ENCODE assay signal across 21 cellular contexts in genomic region chr11:72135891-72136676, GRCh38. TPM values are rescaled to one million over a fixed set of nuclear protein-coding genes. Genes with fewer than 3 reads are reported as not detected.
A peak's percentile ranks its signal among the peaks of the same experiment; 100 is the strongest.
DNase-seq lines count a peak whose midpoint lies in the region; FAIRE-seq and TF ChIP-seq lines count a peak whose summit lies in the region.
"Had no signal": no experiment of that assay in that cellular context is flagged by ENCODE, and none has a peak within 500 bp of the region (broad histone marks: within the 10 kb centered on the region; RNA-seq: fewer than 3 reads in every experiment).

No MANE protein-coding gene starts in this region.

- H3K9ac ChIP-seq in H1 (replicated peaks in 1 of 4; ENCODE audit: extremely low read depth in 1 of 4, low read depth in 3 of 4, low read length in 3 of 4), result no peak overlapping the region

- no peak overlapping the region for H3K4ac ChIP-seq in H1 (replicated peaks; ENCODE audit: insufficient read length, low read depth, low read length)

- no peak for TF ChIP-seq RAD21 in H1 (IDR thresholded peaks at IDR 0.05 in 1 of 2, conservative IDR thresholded peaks at IDR 0.05 in 1 of 2; ENCODE audit: low read depth in 2 of 2, low read length in 2 of 2)

- H3K36me3 ChIP-seq in H1 (ENCODE audit: control insufficient read depth in 2 of 4, insufficient read depth in 4 of 4, low read length in 3 of 4) (no peaks in the 10 kb centered on the region), neutrophil (peaks cover 43% of the 10 kb centered on the region), ovary (no peaks in the 10 kb centered on the region), right atrium auricular region (no peaks in the 10 kb centered on the region)
- H3K36me3 ChIP-seq: adrenal gland, cardiac muscle cell, gastroesophageal sphincter, left ventricle myocardium inferior, suprapubic skin had no signal

- no peak overlapping the region for H2BK12ac ChIP-seq in H1 (ENCODE audit: low read depth, low read length)

- TF ChIP-seq CTCF in HFFc6 (IDR thresholded peaks at IDR 0.05) (no peak), H1 (IDR thresholded peaks at IDR 0.05; ENCODE audit: control extremely low read depth in 1 of 3, insufficient read depth in 1 of 3, low read depth in 1 of 3, low read length in 3 of 3) (no peak), neutrophil (IDR thresholded peaks at IDR 0.05) (no peak), ovary (IDR thresholded peaks at IDR 0.05) (no peak), right atrium auricular region (IDR thresholded peaks at IDR 0.05) (no peak)

- H2BK120ac ChIP-seq in H1 (replicated peaks; ENCODE audit: low read depth, low read length), result no peak overlapping the region

- H3K4me2 ChIP-seq in H1 (ENCODE audit: insufficient read depth in 1 of 2, low read depth in 2 of 2, low read length in 2 of 2), result no peak overlapping the region

- no peak overlapping the region for H3K4me3 Mint-ChIP-seq in HFFc6
- H3K4me3 Mint-ChIP-seq: activated CD4-positive, alpha-beta memory T cell treated with anti-CD3 and anti-CD28 coated beads, Interleukin-2, amount 10 ng/mL, durations not matched to agents 7 days and 5 days; CD8-positive, alpha-beta T cell had no signal

- peak overlapping the region; percentile 67; the same call in 1 of the 2 replicates for H3K27ac Mint-ChIP-seq in HFFc6
- H3K27ac Mint-ChIP-seq: activated CD4-positive, alpha-beta memory T cell treated with anti-CD3 and anti-CD28 coated beads, Interleukin-2, amount 10 ng/mL, durations not matched to agents 7 days and 5 days; CD8-positive, alpha-beta T cell had no signal

- H2BK20ac ChIP-seq in H1 (ENCODE audit: low read length), result no peak overlapping the region

- H3K9me3 ChIP-seq in H1 (ENCODE audit: insufficient read depth in 2 of 2, low read depth in 1 of 2, low read length in 1 of 2), result no peaks in the 10 kb centered on the region
- H3K9me3 ChIP-seq in neutrophil, result no peaks in the 10 kb centered on the region
- H3K9me3 ChIP-seq in ovary, result no peaks in the 10 kb centered on the region
- no peaks in the 10 kb centered on the region for H3K9me3 ChIP-seq in right atrium auricular region
- H3K9me3 ChIP-seq: adrenal gland, gastroesophageal sphincter, left ventricle myocardium inferior, mucosa of descending colon, suprapubic skin had no signal

- TF ChIP-seq POLR2A in H1 (IDR thresholded peaks at IDR 0.05; ENCODE audit: control extremely low read depth in 1 of 2, low read depth in 2 of 2, low read length in 2 of 2) (no peak), ovary (IDR thresholded peaks at IDR 0.05) (no peak)

- DNase-seq in HFFc6, result peak; percentile 13
- no peak for DNase-seq in H1 (ENCODE audit: low read depth in 1 of 2, low spot score in 2 of 2)
- no peak for DNase-seq in NCI-H187 (lab: John Stamatoyannopoulos, UW)
- DNase-seq in ovary, result no peak
- DNase-seq in right atrium auricular region (ENCODE audit: low spot score), result no peak
- DNase-seq: activated CD4-positive, alpha-beta memory T cell treated with anti-CD3 and anti-CD28 coated beads, Interleukin-2, amount 10 ng/mL, durations not matched to agents 7 days and 5 days; activated CD4-positive, CD25-positive, alpha-beta regulatory T cell; CD8-positive, alpha-beta T cell; dorsolateral prefrontal cortex; left ventricle myocardium inferior; NCI-H1105 treated with DMSO at 0.1 percent for 48 hours; NCI-H524; retina; T1000 had no signal

- POLR2A ChIA-PET in H1 (lab: Charles Lee; ENCODE audit: partially characterized antibody), result no interaction called here

- peak overlapping the region; percentile 14; the same call in 1 of the 2 replicates for H4K8ac ChIP-seq in H1 (ENCODE audit: extremely low read depth, insufficient read depth, low read length)

- FAIRE-seq in H1 (lab: Jason Lieb, UNC), result no peak
- FAIRE-seq: H54 had no signal

- H4K91ac ChIP-seq in H1 (replicated peaks; ENCODE audit: insufficient read length, low read length), result no peak overlapping the region

- peaks cover 12% of the 10 kb centered on the region; the same call in 1 of the 2 replicates for H3K9me3 Mint-ChIP-seq in HFFc6
- H3K9me3 Mint-ChIP-seq: CD8-positive, alpha-beta T cell had no signal

- CTCF ChIA-PET in H1 (lab: Charles Lee; ENCODE audit: partially characterized antibody), result interaction anchor here (0.6 to 3.5 kb wide), 4 partner anchors 8 to 168 kb away, joined by 3 to 13 read pairs (median 8); no protein-coding TSS in a partner anchor

- no peaks in the 10 kb centered on the region for H3K79me2 ChIP-seq in H1 (ENCODE audit: control insufficient read depth in 1 of 2, insufficient read depth in 2 of 2, low read length in 2 of 2)

- no peak overlapping the region for H4K5ac ChIP-seq in H1 (ENCODE audit: insufficient read length, low read depth, low read length)

- H3K79me1 ChIP-seq in H1 (ENCODE audit: low read depth, low read length), result no peaks in the 10 kb centered on the region

- H3K56ac ChIP-seq in H1 (replicated peaks; ENCODE audit: insufficient read length, low read depth, low read length), result no peak overlapping the region

- H3K36me3 Mint-ChIP-seq in HFFc6 (ENCODE audit: low read depth), result peaks cover 13% of the 10 kb centered on the region; the same call in 1 of the 2 replicates
- H3K36me3 Mint-ChIP-seq: CD8-positive, alpha-beta T cell had no signal

- WGBS in H1 (ENCODE audit: extremely low coverage in 1 of 2, insufficient coverage in 1 of 2, insufficient read length in 1 of 2, insufficient replicate concordance in 2 of 2, low coverage in 1 of 2, low lambda C conversion rate in 2 of 2, missing lambda C conversion rate in 1 of 2), 2 experiments, result 87% methylated on average over 13 of the region's 14 CpGs; no CpG with 5 or more reads in 1 of the 2 experiments
- WGBS in ovary, 3 donors, result 88 to 91% (median 88%) methylated on average over 14 of the region's 14 CpGs

- H3K4me3 ChIP-seq in H1 (ENCODE audit: extremely low read depth in 1 of 4, insufficient read depth in 2 of 4, low read depth in 3 of 4, low read length in 4 of 4), result no peak overlapping the region
- H3K4me3 ChIP-seq in neutrophil (ENCODE audit: low read depth in 1 of 2, low read length in 1 of 2), result peak overlapping the region; percentile 73 to 91
- H3K4me3 ChIP-seq in ovary, result no peak overlapping the region
- no peak overlapping the region for H3K4me3 ChIP-seq in right atrium auricular region
- H3K4me3 ChIP-seq: adrenal gland, cardiac muscle cell, dorsolateral prefrontal cortex, gastroesophageal sphincter, left ventricle myocardium inferior, mucosa of descending colon, suprapubic skin had no signal

- H3K27ac ChIP-seq in H1 (ENCODE audit: low read depth, low read length) (no peak overlapping the region), neutrophil (peak overlapping the region; percentile 96), ovary (no peak overlapping the region), right atrium auricular region (no peak overlapping the region)
- H3K27ac ChIP-seq: adrenal gland, cardiac muscle cell, dorsolateral prefrontal cortex, gastroesophageal sphincter, left ventricle myocardium inferior, suprapubic skin had no signal

- H2BK15ac ChIP-seq in H1 (ENCODE audit: low read length), result no peak overlapping the region

- H3K27me3 ChIP-seq in H1 (replicated peaks in 1 of 4; ENCODE audit: control insufficient read depth in 3 of 4, extremely low read depth in 1 of 4, insufficient read depth in 3 of 4, low read length in 3 of 4) (no peaks in the 10 kb centered on the region; a peak in 2 of 7 replicates), neutrophil (no peaks in the 10 kb centered on the region), ovary (no peaks in the 10 kb centered on the region), right atrium auricular region (no peaks in the 10 kb centered on the region)
- H3K27me3 ChIP-seq: adrenal gland, dorsolateral prefrontal cortex, suprapubic skin had no signal

- H2BK5ac ChIP-seq in H1 (ENCODE audit: low read depth, low read length), result no peak overlapping the region

- H3K27me3 Mint-ChIP-seq in HFFc6 (ENCODE audit: insufficient read depth), result no peaks in the 10 kb centered on the region; the same call in 1 of the 2 replicates

- no peak overlapping the region for H2AK5ac ChIP-seq in H1 (ENCODE audit: low read depth, low read length)

- no peak overlapping the region for H2AFZ ChIP-seq in H1 (ENCODE audit: low read length)

- intact Hi-C loops in ovary (cut with DNase I), result loop anchor here in 1 of 4 donors (10.0 kb wide), 1 partner anchor 161 kb away; no protein-coding TSS in a partner anchor

- no peak overlapping the region for H3K18ac ChIP-seq in H1 (ENCODE audit: extremely low read depth, low read length)

- H3K23me2 ChIP-seq in H1 (ENCODE audit: low read depth, low read length), result no peaks in the 10 kb centered on the region

- no peak overlapping the region for H3K23ac ChIP-seq in H1 (ENCODE audit: insufficient read length)

- peaks cover 48% of the 10 kb centered on the region for H3K4me1 Mint-ChIP-seq in HFFc6 (ENCODE audit: low read depth)

- H3K4me1 ChIP-seq in H1 (replicated peaks in 1 of 4; ENCODE audit: control insufficient read depth in 3 of 4, insufficient read depth in 4 of 4, low read length in 3 of 4), result no peaks in the 10 kb centered on the region
- peaks cover 98 to 100% of the 10 kb centered on the region in 2 experiments for H3K4me1 ChIP-seq in neutrophil (ENCODE audit: control insufficient read depth in 1 of 2, insufficient read depth in 1 of 2, low read depth in 1 of 2, low read length in 1 of 2)
- H3K4me1 ChIP-seq in ovary (ENCODE audit: insufficient read depth), result no peaks in the 10 kb centered on the region
- H3K4me1 ChIP-seq in right atrium auricular region, result no peaks in the 10 kb centered on the region
- H3K4me1 ChIP-seq: gastroesophageal sphincter, left ventricle myocardium inferior, suprapubic skin had no signal

- TF ChIP-seq EP300 in H1 (IDR thresholded peaks at IDR 0.05; ENCODE audit: borderline replicate concordance in 1 of 2, low read depth in 2 of 2, low read length in 2 of 2) (no peak), ovary (IDR thresholded peaks at IDR 0.05) (no peak)

- H3K14ac ChIP-seq in H1 (ENCODE audit: insufficient read length), result no peak overlapping the region

- H4K20me1 ChIP-seq in H1 (replicated peaks in 1 of 2; ENCODE audit: control insufficient read depth in 1 of 2, insufficient read depth in 2 of 2, low read length in 2 of 2), result no peaks in the 10 kb centered on the region

RNA-seq across cellular contexts. Expression of gene FOLR3, which starts 0.6 kb away (rescaled TPM):
- 10 to 100 TPM in 4 of 6 experiments, 1 to 10 TPM in 2; 9.1 to 13.7 (median 10.9) TPM for total RNA-seq in HFFc6 (2021; fragmentation: NEBNext Ultra II Directional; extraction: Animal tissue kit (Norgen Biotek cat#: 25700))
- total RNA-seq in H1 (2021; fragmentation: NEBNext Ultra II Directional; extraction: Animal tissue kit (Norgen Biotek cat#: 25700)), result not detected in 2 replicates
- not detected in 2 replicates for polyA plus RNA-seq in H1 (2011; rRNA removed)
- not detected for polyA plus RNA-seq in H1 (2011; cell fraction: cytosol; rRNA removed)
- polyA plus RNA-seq in H1 (2011; cell fraction: nucleus; rRNA removed), result not detected
- polyA plus RNA-seq in H1 (2012, experiment 1 of 2), result not detected in 4 replicates
- not detected for polyA plus RNA-seq in H1 (2012, experiment 2 of 2)
- not detected for polyA plus RNA-seq in H1 (2013, experiment 1 of 2)
- polyA plus RNA-seq in H1 (2013, experiment 2 of 2), result not detected
- polyA minus RNA-seq in H1 (2011; rRNA and poly(A)+ RNA removed), result not detected in 2 replicates
- not detected for polyA minus RNA-seq in H1 (2011; cell fraction: cytosol; rRNA and poly(A)+ RNA removed)
- not detected for polyA minus RNA-seq in H1 (2011; cell fraction: nucleus; rRNA and poly(A)+ RNA removed)
- total RNA-seq in ovary, result not detected
- not detected for polyA plus RNA-seq in ovary
- not detected for total RNA-seq in right atrium auricular region
- total RNA-seq: activated CD4-positive, alpha-beta memory T cell treated with anti-CD3 and anti-CD28 coated beads, Interleukin-2, amount 10 ng/mL, durations not matched to agents 7 days and 5 days; cardiac muscle cell; CD8-positive, alpha-beta T cell; mucosa of descending colon; suprapubic skin had no signal
- polyA plus RNA-seq: cardiac muscle cell had no signal

RNA-seq across cellular contexts. Expression of gene ANAPC15, which starts 23.6 kb away (rescaled TPM):
- total RNA-seq in HFFc6 (2021; fragmentation: NEBNext Ultra II Directional; extraction: Animal tissue kit (Norgen Biotek cat#: 25700)), result 100 to 1,000 TPM in 3 of 6 experiments, 10 to 100 TPM in 3; 83.0 to 119 (median 95.8) TPM
- 70.0 and 74.9 TPM in 2 replicates for total RNA-seq in H1 (2021; fragmentation: NEBNext Ultra II Directional; extraction: Animal tissue kit (Norgen Biotek cat#: 25700))
- polyA plus RNA-seq in H1 (2011; rRNA removed) (66.2 and 70.4 TPM in 2 replicates), ovary (10 to 100 TPM; 30.5 to 44.4 TPM)
- 130 TPM for polyA plus RNA-seq in H1 (2011; cell fraction: cytosol; rRNA removed)
- polyA plus RNA-seq in H1 (2011; cell fraction: nucleus; rRNA removed), result 40.5 TPM
- polyA plus RNA-seq in H1 (2012, experiment 1 of 2), result 94.7 to 119 TPM (median 103 TPM) in 4 replicates
- polyA plus RNA-seq in H1 (2012, experiment 2 of 2), result 90.3 TPM
- polyA plus RNA-seq in H1 (2013, experiment 1 of 2), result 61.3 TPM
- 64.7 TPM for polyA plus RNA-seq in H1 (2013, experiment 2 of 2)
- 22.8 and 31.9 TPM in 2 replicates for polyA minus RNA-seq in H1 (2011; rRNA and poly(A)+ RNA removed)
- 20.6 TPM for polyA minus RNA-seq in H1 (2011; cell fraction: cytosol; rRNA and poly(A)+ RNA removed)
- polyA minus RNA-seq in H1 (2011; cell fraction: nucleus; rRNA and poly(A)+ RNA removed), result 28.0 TPM
- total RNA-seq in ovary (10 to 100 TPM; 11.1 to 28.4 (median 20.8) TPM), right atrium auricular region (10 to 100 TPM; 26.4 to 30.0 TPM)

RNA-seq across cellular contexts. Expression of gene TOMT, which starts 30.4 kb away (rescaled TPM):
- total RNA-seq in HFFc6 (2021; fragmentation: NEBNext Ultra II Directional; extraction: Animal tissue kit (Norgen Biotek cat#: 25700)), result not detected
- total RNA-seq in H1 (2021; fragmentation: NEBNext Ultra II Directional; extraction: Animal tissue kit (Norgen Biotek cat#: 25700)), result not detected in 2 replicates
- polyA plus RNA-seq in H1 (2011; rRNA removed) (0.11 TPM in 1 of 2 replicates, not detected in the other), ovary (not detected)
- polyA plus RNA-seq in H1 (2011; cell fraction: cytosol; rRNA removed), result not detected
- polyA plus RNA-seq in H1 (2011; cell fraction: nucleus; rRNA removed), result not detected
- not detected in 4 replicates for polyA plus RNA-seq in H1 (2012, experiment 1 of 2)
- not detected for polyA plus RNA-seq in H1 (2012, experiment 2 of 2)
- not detected for polyA plus RNA-seq in H1 (2013, experiment 1 of 2)
- polyA plus RNA-seq in H1 (2013, experiment 2 of 2), result not detected
- not detected in 2 replicates for polyA minus RNA-seq in H1 (2011; rRNA and poly(A)+ RNA removed)
- not detected for polyA minus RNA-seq in H1 (2011; cell fraction: cytosol; rRNA and poly(A)+ RNA removed)
- polyA minus RNA-seq in H1 (2011; cell fraction: nucleus; rRNA and poly(A)+ RNA removed), result not detected
- total RNA-seq in ovary (not detected), right atrium auricular region (not detected)
- total RNA-seq: activated CD4-positive, alpha-beta memory T cell treated with anti-CD3 and anti-CD28 coated beads, Interleukin-2, amount 10 ng/mL, durations not matched to agents 7 days and 5 days; adrenal gland; cardiac muscle cell; CD8-positive, alpha-beta T cell; gastroesophageal sphincter; left ventricle myocardium inferior; suprapubic skin had no signal
- polyA plus RNA-seq: adrenal gland, cardiac muscle cell had no signal

RNA-seq across cellular contexts. Expression of gene LAMTOR1, which starts 33.0 kb away (rescaled TPM):
- 100 to 1,000 TPM; 131 to 170 (median 145) TPM for total RNA-seq in HFFc6 (2021; fragmentation: NEBNext Ultra II Directional; extraction: Animal tissue kit (Norgen Biotek cat#: 25700))
- 81.0 and 82.1 TPM in 2 replicates for total RNA-seq in H1 (2021; fragmentation: NEBNext Ultra II Directional; extraction: Animal tissue kit (Norgen Biotek cat#: 25700))
- polyA plus RNA-seq in H1 (2011; rRNA removed), result 160 and 164 TPM in 2 replicates
- polyA plus RNA-seq in H1 (2011; cell fraction: cytosol; rRNA removed), result 129 TPM
- polyA plus RNA-seq in H1 (2011; cell fraction: nucleus; rRNA removed), result 141 TPM
- polyA plus RNA-seq in H1 (2012, experiment 1 of 2), result 114 to 155 TPM (median 145 TPM) in 4 replicates
- 182 TPM for polyA plus RNA-seq in H1 (2012, experiment 2 of 2)
- 76.1 TPM for polyA plus RNA-seq in H1 (2013, experiment 1 of 2)
- 78.7 TPM for polyA plus RNA-seq in H1 (2013, experiment 2 of 2)
- polyA minus RNA-seq in H1 (2011; rRNA and poly(A)+ RNA removed), result 146 and 151 TPM in 2 replicates
- 98.1 TPM for polyA minus RNA-seq in H1 (2011; cell fraction: cytosol; rRNA and poly(A)+ RNA removed)
- polyA minus RNA-seq in H1 (2011; cell fraction: nucleus; rRNA and poly(A)+ RNA removed), result 80.7 TPM
- total RNA-seq in ovary, result 10 to 100 TPM; 64.0 to 99.7 (median 71.0) TPM
- 100 to 1,000 TPM; 110 to 118 TPM for polyA plus RNA-seq in ovary
- total RNA-seq in right atrium auricular region, result 100 to 1,000 TPM; 103 to 117 TPM

RNA-seq across cellular contexts. Expression of gene LRRC51, which starts 55.4 kb away (rescaled TPM):
- 10 to 100 TPM in 1 of 6 experiments, 1 to 10 TPM in 5; 7.4 to 12.4 (median 8.5) TPM for total RNA-seq in HFFc6 (2021; fragmentation: NEBNext Ultra II Directional; extraction: Animal tissue kit (Norgen Biotek cat#: 25700))
- total RNA-seq in H1 (2021; fragmentation: NEBNext Ultra II Directional; extraction: Animal tissue kit (Norgen Biotek cat#: 25700)), result 6.8 and 7.9 TPM in 2 replicates
- polyA plus RNA-seq in H1 (2011; rRNA removed) (6.0 and 7.7 TPM in 2 replicates), ovary (10 to 100 TPM in 1 of 2 donors, 1 to 10 TPM in 1; 9.6 to 20.9 TPM)
- 10.9 TPM for polyA plus RNA-seq in H1 (2011; cell fraction: cytosol; rRNA removed)
- 5.4 TPM for polyA plus RNA-seq in H1 (2011; cell fraction: nucleus; rRNA removed)
- polyA plus RNA-seq in H1 (2012, experiment 1 of 2), result 6.4 to 10.3 TPM (median 7.4 TPM) in 4 replicates
- 3.5 TPM for polyA plus RNA-seq in H1 (2012, experiment 2 of 2)
- 4.0 TPM for polyA plus RNA-seq in H1 (2013, experiment 1 of 2)
- polyA plus RNA-seq in H1 (2013, experiment 2 of 2), result 4.6 TPM
- polyA minus RNA-seq in H1 (2011; rRNA and poly(A)+ RNA removed), result 6.8 and 15.9 TPM in 2 replicates
- 6.4 TPM for polyA minus RNA-seq in H1 (2011; cell fraction: cytosol; rRNA and poly(A)+ RNA removed)
- 6.6 TPM for polyA minus RNA-seq in H1 (2011; cell fraction: nucleus; rRNA and poly(A)+ RNA removed)
- total RNA-seq in ovary (10 to 100 TPM in 3 of 7 donors, 1 to 10 TPM in 4; 7.2 to 21.0 (median 9.5) TPM), right atrium auricular region (1 to 10 TPM; 4.0 to 7.6 TPM)

Comparison
In these comparisons a context has a peak if more than half of its experiments do, and no peak if none do; other contexts are left out.
1. H3K4me3 ChIP-seq: peak in neutrophil (2 of 2); none in H1 (0 of 4), ovary (single experiment) and right atrium auricular region (0 of 2).
2. RNA of gene FOLR3, which starts 0.6 kb away (total RNA-seq): 9.1 to 13.7 TPM in HFFc6; not detected in H1, not detected in ovary and not detected in right atrium auricular region; every median in the first group is over 4 times any median in the second.